In the genomic region with DNA sequence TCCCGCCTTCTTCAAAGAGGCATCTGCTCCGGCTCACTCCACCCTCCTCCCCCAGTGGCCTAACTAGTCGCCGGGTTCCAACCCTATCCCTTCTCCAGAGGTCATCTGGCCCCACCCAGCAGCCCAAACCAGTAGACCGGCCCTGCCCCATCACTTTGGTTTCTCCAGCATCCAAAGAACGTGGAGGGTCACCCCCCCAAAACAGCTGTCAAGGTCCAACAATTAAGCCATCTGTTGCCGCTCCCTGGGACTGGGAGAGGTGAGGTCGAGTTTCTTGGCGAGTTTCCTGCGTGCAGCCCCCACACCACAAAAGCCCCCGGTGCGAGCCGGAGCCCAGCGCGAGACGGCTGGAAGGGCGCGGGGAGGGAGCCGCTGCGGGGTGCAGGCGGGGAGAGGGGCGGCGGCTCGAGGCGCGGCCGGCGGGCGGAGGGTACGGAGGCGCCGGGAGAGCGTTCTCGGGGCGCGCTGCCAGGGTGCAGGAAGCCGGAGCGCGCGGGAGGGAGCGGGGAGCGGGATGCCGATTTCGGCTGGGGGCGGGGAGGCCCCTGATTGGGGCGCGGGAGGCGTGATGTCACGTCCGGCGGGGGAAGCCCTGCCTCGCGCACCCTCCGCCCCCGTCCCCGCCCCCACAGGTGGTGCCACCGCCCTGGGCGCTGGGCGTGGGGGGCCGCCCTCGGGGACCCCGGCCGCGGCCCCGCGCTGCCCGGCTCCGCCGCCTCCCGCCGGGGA, we compare ENCODE assay signal across 8 cellular contexts. TPM values are rescaled to one million over a fixed set of nuclear protein-coding genes. Genes with fewer than 3 reads are reported as not detected.
DNase-seq lines count a peak whose midpoint lies in the region; ATAC-seq lines count a peak whose summit lies in the region.

No MANE protein-coding gene starts in this region.

- H3K27ac Mint-ChIP-seq in activated CD4-positive, alpha-beta T cell treated with anti-CD3 and anti-CD28 coated beads, Interleukin-2, amount 10 ng/mL, durations not matched to agents 24 days and 14 days: peak overlapping the region; percentile 83

- no peaks in the 10 kb centered on the region for H3K9me3 Mint-ChIP-seq in activated CD4-positive, alpha-beta T cell treated with anti-CD3 and anti-CD28 coated beads, Interleukin-2, amount 10 ng/mL, durations not matched to agents 24 days and 14 days

- peak; percentile 54 for ATAC-seq in HG02642 (IDR thresholded peaks at IDR 0.05; ENCODE audit: poor library complexity, unreplicated experiment)
- ATAC-seq in left colon: peak; percentile 80

- DNase-seq in NCI-H2196 treated with DMSO at 0.1 percent for 48 hours (lab: John Stamatoyannopoulos, UW; ENCODE audit: unreplicated experiment) (peak; percentile 82), left colon (peak; percentile 88 to 93), Kasumi-1 (lab: John Stamatoyannopoulos, UW) (no peak)
- DNase-seq in activated CD4-positive, alpha-beta T cell treated with anti-CD3 and anti-CD28 coated beads, Interleukin-2, amount 10 ng/mL, durations not matched to agents 24 days and 14 days: peak; percentile 98
- peak; percentile 84 to 87 for DNase-seq in stimulated activated CD4-positive, alpha-beta T cell treated with anti-CD3 and anti-CD28 coated beads, Interleukin-1b, Interleukin-23, amount 100 ng/mL, for 4 hours (ENCODE audit: low read depth in 2 of 2)

- peaks cover 12% of the 10 kb centered on the region for H3K27me3 Mint-ChIP-seq in activated CD4-positive, alpha-beta T cell treated with anti-CD3 and anti-CD28 coated beads, Interleukin-2, amount 10 ng/mL, durations not matched to agents 24 days and 14 days

- H3K36me3 Mint-ChIP-seq in activated CD4-positive, alpha-beta T cell treated with anti-CD3 and anti-CD28 coated beads, Interleukin-2, amount 10 ng/mL, durations not matched to agents 24 days and 14 days (ENCODE audit: low read depth): no peaks in the 10 kb centered on the region

- H3K4me1 Mint-ChIP-seq in activated CD4-positive, alpha-beta T cell treated with anti-CD3 and anti-CD28 coated beads, Interleukin-2, amount 10 ng/mL, durations not matched to agents 24 days and 14 days: peaks cover 13% of the 10 kb centered on the region

- H3K27ac ChIP-seq in cingulate gyrus (ENCODE audit: low read depth, low read length): peak overlapping the region; percentile 85

- peak overlapping the region; percentile 84 for H3K4me3 Mint-ChIP-seq in activated CD4-positive, alpha-beta T cell treated with anti-CD3 and anti-CD28 coated beads, Interleukin-2, amount 10 ng/mL, durations not matched to agents 24 days and 14 days

- intact Hi-C loops in activated CD4-positive, alpha-beta T cell treated with anti-CD3 and anti-CD28 coated beads, Interleukin-2, amount 10 ng/mL, durations not matched to agents 24 days and 14 days (cut with micrococcal nuclease): loop anchor here (2.0 to 5.0 kb wide), 2 partner anchors 32 to 132 kb away; a partner anchor contains a TSS
- intact Hi-C loops in left colon (cut with DNase I, micrococcal nuclease): loop anchor here in 1 of 2 donors (5.0 kb wide), 1 partner anchor 203 kb away; no protein-coding TSS in a partner anchor

- H3K4me3 ChIP-seq in GM08714 (ENCODE audit: low read length): peak overlapping the region; percentile 35; the same call in 1 of the 2 replicates

RNA-seq across cellular contexts. Expression of a gene that starts 0.6 kb away (rescaled TPM):
- total RNA-seq in activated CD4-positive, alpha-beta T cell treated with anti-CD3 and anti-CD28 coated beads, Interleukin-2, amount 10 ng/mL, durations not matched to agents 24 days and 14 days: 5.9 and 6.6 TPM in 2 replicates
- 10 to 100 TPM; 10.4 to 20.0 TPM for total RNA-seq in left colon

Comparison
In these comparisons a context has a peak if more than half of its experiments do, and no peak if none do; other contexts are left out.
1. DNase-seq: peak in NCI-H2196 treated with DMSO at 0.1 percent for 48 hours (single experiment), activated CD4-positive, alpha-beta T cell treated with anti-CD3 and anti-CD28 coated beads, Interleukin-2, amount 10 ng/mL, durations not matched to agents 24 days and 14 days (single experiment), left colon (2 of 2) and stimulated activated CD4-positive, alpha-beta T cell treated with anti-CD3 and anti-CD28 coated beads, Interleukin-1b, Interleukin-23, amount 100 ng/mL, for 4 hours (2 of 2); none in Kasumi-1 (0 of 2).